Comparison of ENCODE assay signal across 1 cellular context in the genomic region with DNA sequence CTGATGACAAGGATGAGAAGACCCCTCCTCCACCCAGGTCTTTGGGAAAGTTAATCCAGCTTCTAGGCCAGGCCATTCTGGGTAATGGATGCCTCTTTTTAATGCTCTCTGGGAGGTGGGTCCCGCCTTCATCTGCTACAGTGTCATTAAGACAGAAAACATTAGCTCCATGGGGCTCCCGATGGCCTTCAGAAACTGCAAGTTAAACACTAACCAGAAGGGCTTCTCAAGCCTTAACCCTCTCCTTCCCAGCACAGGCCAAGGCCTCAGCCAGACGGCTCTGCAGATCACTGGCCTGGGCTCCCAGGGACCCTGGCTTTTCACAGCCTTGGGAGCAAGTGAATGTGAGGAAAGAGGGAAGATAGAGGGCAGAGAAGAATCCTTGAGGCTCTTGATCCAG.
TF ChIP-seq lines count a peak whose summit lies in the region.

No MANE protein-coding gene starts in this region.

TF ChIP-seq in HEK293, 187 proteins besides CTCF, POLR2A, EP300 and RAD21 (continued from another document):
- TF ChIP-seq, protein P1, sequence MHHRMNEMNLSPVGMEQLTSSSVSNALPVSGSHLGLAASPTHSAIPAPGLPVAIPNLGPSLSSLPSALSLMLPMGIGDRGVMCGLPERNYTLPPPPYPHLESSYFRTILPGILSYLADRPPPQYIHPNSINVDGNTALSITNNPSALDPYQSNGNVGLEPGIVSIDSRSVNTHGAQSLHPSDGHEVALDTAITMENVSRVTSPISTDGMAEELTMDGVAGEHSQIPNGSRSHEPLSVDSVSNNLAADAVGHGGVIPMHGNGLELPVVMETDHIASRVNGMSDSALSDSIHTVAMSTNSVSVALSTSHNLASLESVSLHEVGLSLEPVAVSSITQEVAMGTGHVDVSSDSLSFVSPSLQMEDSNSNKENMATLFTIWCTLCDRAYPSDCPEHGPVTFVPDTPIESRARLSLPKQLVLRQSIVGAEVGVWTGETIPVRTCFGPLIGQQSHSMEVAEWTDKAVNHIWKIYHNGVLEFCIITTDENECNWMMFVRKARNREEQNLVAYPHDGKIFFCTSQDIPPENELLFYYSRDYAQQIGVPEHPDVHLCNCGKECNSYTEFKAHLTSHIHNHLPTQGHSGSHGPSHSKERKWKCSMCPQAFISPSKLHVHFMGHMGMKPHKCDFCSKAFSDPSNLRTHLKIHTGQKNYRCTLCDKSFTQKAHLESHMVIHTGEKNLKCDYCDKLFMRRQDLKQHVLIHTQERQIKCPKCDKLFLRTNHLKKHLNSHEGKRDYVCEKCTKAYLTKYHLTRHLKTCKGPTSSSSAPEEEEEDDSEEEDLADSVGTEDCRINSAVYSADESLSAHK (tag by site-specific recombination; IDR thresholded peaks at IDR 0.05), result no peak
- 0 out of 2 replicates have a peak, but pooled peaks have one; percentile 14 for TF ChIP-seq GLIS1 (tag by site-specific recombination; IDR thresholded peaks at IDR 0.05)
- TF ChIP-seq, protein P2, sequence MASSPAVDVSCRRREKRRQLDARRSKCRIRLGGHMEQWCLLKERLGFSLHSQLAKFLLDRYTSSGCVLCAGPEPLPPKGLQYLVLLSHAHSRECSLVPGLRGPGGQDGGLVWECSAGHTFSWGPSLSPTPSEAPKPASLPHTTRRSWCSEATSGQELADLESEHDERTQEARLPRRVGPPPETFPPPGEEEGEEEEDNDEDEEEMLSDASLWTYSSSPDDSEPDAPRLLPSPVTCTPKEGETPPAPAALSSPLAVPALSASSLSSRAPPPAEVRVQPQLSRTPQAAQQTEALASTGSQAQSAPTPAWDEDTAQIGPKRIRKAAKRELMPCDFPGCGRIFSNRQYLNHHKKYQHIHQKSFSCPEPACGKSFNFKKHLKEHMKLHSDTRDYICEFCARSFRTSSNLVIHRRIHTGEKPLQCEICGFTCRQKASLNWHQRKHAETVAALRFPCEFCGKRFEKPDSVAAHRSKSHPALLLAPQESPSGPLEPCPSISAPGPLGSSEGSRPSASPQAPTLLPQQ (tag by site-specific recombination; IDR thresholded peaks at IDR 0.05), result 0 out of 2 replicates have a peak, but pooled peaks have one; percentile 26
- TF ChIP-seq, protein P3, sequence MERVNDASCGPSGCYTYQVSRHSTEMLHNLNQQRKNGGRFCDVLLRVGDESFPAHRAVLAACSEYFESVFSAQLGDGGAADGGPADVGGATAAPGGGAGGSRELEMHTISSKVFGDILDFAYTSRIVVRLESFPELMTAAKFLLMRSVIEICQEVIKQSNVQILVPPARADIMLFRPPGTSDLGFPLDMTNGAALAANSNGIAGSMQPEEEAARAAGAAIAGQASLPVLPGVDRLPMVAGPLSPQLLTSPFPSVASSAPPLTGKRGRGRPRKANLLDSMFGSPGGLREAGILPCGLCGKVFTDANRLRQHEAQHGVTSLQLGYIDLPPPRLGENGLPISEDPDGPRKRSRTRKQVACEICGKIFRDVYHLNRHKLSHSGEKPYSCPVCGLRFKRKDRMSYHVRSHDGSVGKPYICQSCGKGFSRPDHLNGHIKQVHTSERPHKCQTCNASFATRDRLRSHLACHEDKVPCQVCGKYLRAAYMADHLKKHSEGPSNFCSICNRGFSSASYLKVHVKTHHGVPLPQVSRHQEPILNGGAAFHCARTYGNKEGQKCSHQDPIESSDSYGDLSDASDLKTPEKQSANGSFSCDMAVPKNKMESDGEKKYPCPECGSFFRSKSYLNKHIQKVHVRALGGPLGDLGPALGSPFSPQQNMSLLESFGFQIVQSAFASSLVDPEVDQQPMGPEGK (tag by site-specific recombination; IDR thresholded peaks at IDR 0.05), result no peak
- no peak for TF ChIP-seq ZNF292 (tag by site-specific recombination; IDR thresholded peaks at IDR 0.05; ENCODE audit: borderline replicate concordance, low read depth)
- TF ChIP-seq ZNF214 (tag by site-specific recombination; IDR thresholded peaks at IDR 0.05; ENCODE audit: borderline replicate concordance), result no peak
- no peak for TF ChIP-seq SP3 (tag by site-specific recombination; IDR thresholded peaks at IDR 0.05)
- TF ChIP-seq, protein P4, sequence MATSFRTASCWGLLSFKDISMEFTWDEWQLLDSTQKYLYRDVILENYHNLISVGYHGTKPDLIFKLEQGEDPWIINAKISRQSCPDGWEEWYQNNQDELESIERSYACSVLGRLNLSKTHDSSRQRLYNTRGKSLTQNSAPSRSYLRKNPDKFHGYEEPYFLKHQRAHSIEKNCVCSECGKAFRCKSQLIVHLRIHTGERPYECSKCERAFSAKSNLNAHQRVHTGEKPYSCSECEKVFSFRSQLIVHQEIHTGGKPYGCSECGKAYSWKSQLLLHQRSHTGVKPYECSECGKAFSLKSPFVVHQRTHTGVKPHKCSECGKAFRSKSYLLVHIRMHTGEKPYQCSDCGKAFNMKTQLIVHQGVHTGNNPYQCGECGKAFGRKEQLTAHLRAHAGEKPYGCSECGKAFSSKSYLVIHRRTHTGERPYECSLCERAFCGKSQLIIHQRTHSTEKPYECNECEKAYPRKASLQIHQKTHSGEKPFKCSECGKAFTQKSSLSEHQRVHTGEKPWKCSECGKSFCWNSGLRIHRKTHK (tag by site-specific recombination; IDR thresholded peaks at IDR 0.05), result no peak
TF ChIP-seq in HEK293: peak in this region for 2.
